Comparison of ENCODE assay signal across 22 cellular contexts in genomic region chr3:2822611-2823010, GRCh38.
DNase-seq lines count a peak whose midpoint lies in the region; ATAC-seq and TF ChIP-seq lines count a peak whose summit lies in the region.
"Had no signal": no experiment of that assay in that cellular context is flagged by ENCODE, and none has a peak within 500 bp of the region (broad histone marks: within the 10 kb centered on the region; RNA-seq: fewer than 3 reads in every experiment).

No MANE protein-coding gene starts in this region.

- H4K20me1 ChIP-seq in Karpas-422 (ENCODE audit: insufficient read depth, low read depth, low read length) (no peaks in the 10 kb centered on the region), neural cell (ENCODE audit: insufficient read depth) (no peaks in the 10 kb centered on the region)
- H4K20me1 ChIP-seq: BLaER1 treated with 17β-estradiol and CSF1 and Interleukin-3, amounts not matched to agents 10 nM and 100 nM had no signal

- H2AFZ ChIP-seq in Karpas-422 (ENCODE audit: low read length) (no peak overlapping the region), neural cell (ENCODE audit: low read depth, low read length) (no peak overlapping the region), parathyroid adenoma (peak overlapping the region; percentile 39)
- H2AFZ ChIP-seq: GM23248 had no signal

- TF ChIP-seq POLR2A in gastroesophageal sphincter (IDR thresholded peaks at IDR 0.05) = no peak

- no peaks in the 10 kb centered on the region for H3K9me3 ChIP-seq in Karpas-422 (ENCODE audit: low read length)
- no peaks in the 10 kb centered on the region for H3K9me3 ChIP-seq in neural cell (ENCODE audit: low read length)
- H3K9me3 ChIP-seq in parathyroid adenoma (ENCODE audit: control insufficient read depth, low read length) = no peaks in the 10 kb centered on the region
- no peaks in the 10 kb centered on the region for H3K9me3 ChIP-seq in gastroesophageal sphincter
- H3K9me3 ChIP-seq: A549; BE2C; BLaER1 treated with 17β-estradiol and CSF1 and Interleukin-3, amounts not matched to agents 10 nM and 100 nM had no signal

- H3K4me2 ChIP-seq in Karpas-422 (ENCODE audit: low read depth, low read length, poor library complexity, severe bottlenecking) (peak overlapping the region; percentile 24), neural cell (ENCODE audit: low read length) (peak overlapping the region; percentile 31), parathyroid adenoma (ENCODE audit: low read length) (no peak overlapping the region)
- H3K4me2 ChIP-seq: A549 had no signal

- no peak for ATAC-seq in gastroesophageal sphincter
- ATAC-seq: A549 had no signal

- H3K27me3 ChIP-seq in Karpas-422 (ENCODE audit: low read length) (no peaks in the 10 kb centered on the region), neural cell (ENCODE audit: insufficient read depth, low read depth, low read length) (no peaks in the 10 kb centered on the region), parathyroid adenoma (ENCODE audit: control insufficient read depth, insufficient read depth, low read length) (no peaks in the 10 kb centered on the region), gastroesophageal sphincter (no peaks in the 10 kb centered on the region)
- H3K27me3 ChIP-seq: BE2C; BLaER1 treated with 17β-estradiol and CSF1 and Interleukin-3, amounts not matched to agents 10 nM and 100 nM had no signal

- no peaks in the 10 kb centered on the region for H3K79me2 ChIP-seq in Karpas-422 (ENCODE audit: low read length)
- no peaks in the 10 kb centered on the region for H3K79me2 ChIP-seq in neural cell (replicated peaks; ENCODE audit: insufficient read depth, low read length)
- no peaks in the 10 kb centered on the region for H3K79me2 ChIP-seq in parathyroid adenoma

- H3K36me3 ChIP-seq in Karpas-422 (ENCODE audit: insufficient read depth, low read length) (no peaks in the 10 kb centered on the region), neural cell (ENCODE audit: insufficient read depth, low read length) (no peaks in the 10 kb centered on the region), parathyroid adenoma (ENCODE audit: control insufficient read depth, insufficient read depth, low read length) (no peaks in the 10 kb centered on the region), gastroesophageal sphincter (no peaks in the 10 kb centered on the region)
- H3K36me3 ChIP-seq: BE2C; BLaER1 treated with 17β-estradiol and CSF1 and Interleukin-3, amounts not matched to agents 10 nM and 100 nM had no signal

- TF ChIP-seq EP300 in neural cell (conservative IDR thresholded peaks at IDR 0.05; ENCODE audit: poor library complexity, severe bottlenecking) (peak; percentile 94), gastroesophageal sphincter (IDR thresholded peaks at IDR 0.05) (no peak)

- H3K4me1 ChIP-seq in Karpas-422 (ENCODE audit: low read length) (peaks cover 8% of the 10 kb centered on the region), parathyroid adenoma (peaks cover 8% of the 10 kb centered on the region), gastroesophageal sphincter (no peaks in the 10 kb centered on the region)
- H3K4me1 ChIP-seq: A549, BE2C had no signal

- peak; percentile 33 for TF ChIP-seq RAD21 in neural cell (conservative IDR thresholded peaks at IDR 0.05)

- H3K4me3 ChIP-seq in Karpas-422 (ENCODE audit: low read length) (no peak overlapping the region), neural cell (ENCODE audit: low read length) (peak overlapping the region; percentile 45), parathyroid adenoma (ENCODE audit: low read depth, low read length) (no peak overlapping the region), gastroesophageal sphincter (no peak overlapping the region)
- H3K4me3 ChIP-seq: A549; BLaER1 treated with 17β-estradiol and CSF1 and Interleukin-3, amounts not matched to agents 10 nM and 100 nM; GM23248 had no signal

- peaks cover 10% of the 10 kb centered on the region for H3F3A ChIP-seq in neural cell (ENCODE audit: insufficient read depth, low read length, poor library complexity, severe bottlenecking)

- H3K9me2 ChIP-seq in Karpas-422 (replicated peaks; ENCODE audit: insufficient read depth, low read length) = no peaks in the 10 kb centered on the region
- H3K9me2 ChIP-seq in neural cell (ENCODE audit: insufficient read depth, low read length) = no peaks in the 10 kb centered on the region

- no peak for DNase-seq in Karpas-422
- peak; percentile 23 for DNase-seq in cerebellum (ENCODE audit: low spot score)
- DNase-seq in NK-92 (lab: John Stamatoyannopoulos, UW; ENCODE audit: unreplicated experiment) = no peak
- DNase-seq in dedifferentiated amniotic fluid mesenchymal stem cell (ENCODE audit: extremely low spot score) = no peak
- DNase-seq in GM03348 (ENCODE audit: low spot score) = no peak
- DNase-seq: 8988T; ACHN; AML-193; BE2C; CD4-positive, alpha-beta T cell; CD8-positive, alpha-beta memory T cell; DMS 273 treated with DMSO at 0.1 percent for 48 hours; DMS79; EL; GF-D8; GM23248; H7 had no signal

- H3K9ac ChIP-seq in Karpas-422 (ENCODE audit: low read length) (no peak overlapping the region), neural cell (ENCODE audit: low read length) (peak overlapping the region; percentile 4), parathyroid adenoma (no peak overlapping the region)
- H3K9ac ChIP-seq: BLaER1 treated with 17β-estradiol and CSF1 and Interleukin-3, amounts not matched to agents 10 nM and 100 nM; GM23248 had no signal

- WGBS in gastroesophageal sphincter (ENCODE audit: low coverage in 1 of 2), 2 donors = 90 to 92% methylated on average over 5 of the region's 5 CpGs

- TF ChIP-seq CTCF in neural cell (IDR thresholded peaks at IDR 0.05; ENCODE audit: poor library complexity, severe bottlenecking) = no peak
- TF ChIP-seq CTCF in parathyroid adenoma (IDR thresholded peaks at IDR 0.05) = no peak
- no peak for TF ChIP-seq CTCF in gastroesophageal sphincter (IDR thresholded peaks at IDR 0.05)

- H3K27ac ChIP-seq in Karpas-422 (ENCODE audit: low read length) (no peak overlapping the region), neural cell (ENCODE audit: low read length) (peak overlapping the region; percentile 46), parathyroid adenoma (peak overlapping the region; percentile 5), gastroesophageal sphincter (no peak overlapping the region)
- H3K27ac ChIP-seq: A549; BLaER1 treated with 17β-estradiol and CSF1 and Interleukin-3, amounts not matched to agents 10 nM and 100 nM; GM23248 had no signal

TF ChIP-seq in neural cell, 6 proteins besides CTCF, POLR2A, EP300 and RAD21:
- TF ChIP-seq POLR2AphosphoS5 (IDR thresholded peaks at IDR 0.05) (peak; percentile 72), REST (IDR thresholded peaks at IDR 0.05; ENCODE audit: borderline replicate concordance) (peak; percentile 86), EZH2 (IDR thresholded peaks at IDR 0.05; ENCODE audit: borderline replicate concordance, insufficient read depth, low read length, poor library complexity, severe bottlenecking) (no peak)

Comparison
In these comparisons a context has a peak if more than half of its experiments do, and no peak if none do; other contexts are left out.
1. H3K27ac ChIP-seq: peak in neural cell (single experiment) and parathyroid adenoma (single experiment); none in Karpas-422 (single experiment) and gastroesophageal sphincter (0 of 4).